In genomic region chr11:125369808-125370207, GRCh38 we compare ENCODE assay signal across 17 cellular contexts.
DNase-seq lines count a peak whose midpoint lies in the region; ATAC-seq and TF ChIP-seq lines count a peak whose summit lies in the region.
"Had no signal": no experiment of that assay in that cellular context is flagged by ENCODE, and none has a peak within 500 bp of the region (broad histone marks: within the 10 kb centered on the region; RNA-seq: fewer than 3 reads in every experiment).

No MANE protein-coding gene starts in this region.

- no peak overlapping the region for H4K8ac ChIP-seq in mesendoderm (ENCODE audit: low read depth, low read length)

- ATAC-seq in activated T-helper 17 cell treated with anti-CD3 and anti-CD28 coated beads, Interleukin-2, amount 50 U/mL, for 72 hours (replicated peaks) = no peak
- ATAC-seq: PC-3 had no signal

- no peak overlapping the region for H3K23ac ChIP-seq in mesendoderm (ENCODE audit: low read length)

- H3K18ac ChIP-seq in mesendoderm (ENCODE audit: low read length) = no peak overlapping the region

- no peak overlapping the region for H3K4me3 Mint-ChIP-seq in brain
- no peak overlapping the region for H3K4me3 Mint-ChIP-seq in activated T-helper 17 cell treated with anti-CD3 and anti-CD28 coated beads, Interleukin-2, amount 50 U/mL, for 72 hours

- WGBS in mesendoderm (ENCODE audit: extremely low coverage, insufficient coverage, low lambda C conversion rate) = no CpG with 5 or more reads among the region's 6 CpGs

- H2BK120ac ChIP-seq in mesendoderm (ENCODE audit: low read depth, low read length) = no peak overlapping the region

- H3K4ac ChIP-seq in mesendoderm (ENCODE audit: low read depth, low read length) = no peak overlapping the region

- H3K27me3 Mint-ChIP-seq in brain = no peaks in the 10 kb centered on the region
- peaks cover 38% of the 10 kb centered on the region for H3K27me3 Mint-ChIP-seq in activated T-helper 17 cell treated with anti-CD3 and anti-CD28 coated beads, Interleukin-2, amount 50 U/mL, for 72 hours

- peak; percentile 64 for DNase-seq in NCI-H82 (lab: John Stamatoyannopoulos, UW)
- DNase-seq in NCI-H82 treated with DMSO at 0.1 percent for 48 hours (lab: John Stamatoyannopoulos, UW; ENCODE audit: unreplicated experiment) = no peak
- DNase-seq in mesendoderm = peak; percentile 72
- DNase-seq in islet precursor cell = no peak
- no peak for DNase-seq in putamen (ENCODE audit: low spot score)
- DNase-seq: Calu3; DMS79 treated with DMSO at 0.1 percent for 48 hours; NCI-H1092 treated with DMSO at 0.1 percent for 48 hours; NCI-H1436; NCI-H187 treated with DMSO at 0.1 percent for 48 hours; NCI-H446 treated with DMSO at 0.1 percent for 48 hours; NK-92 treated with Interleukin-12 subunit alpha and Interleukin-12 subunit beta, amount 100 ng/mL, for 24 hours; PC-3 had no signal

- no peaks in the 10 kb centered on the region for H3K9me3 Mint-ChIP-seq in brain
- no peaks in the 10 kb centered on the region for H3K9me3 Mint-ChIP-seq in activated T-helper 17 cell treated with anti-CD3 and anti-CD28 coated beads, Interleukin-2, amount 50 U/mL, for 72 hours

- H3K36me3 ChIP-seq in mesendoderm (ENCODE audit: control insufficient read depth, insufficient read depth, low read length) = no peaks in the 10 kb centered on the region

- no peak overlapping the region for H2BK15ac ChIP-seq in mesendoderm (replicated peaks; ENCODE audit: low read depth)

- H3K27me3 ChIP-seq in mesendoderm (ENCODE audit: insufficient read depth, low read length, poor library complexity) = no peaks in the 10 kb centered on the region

- H3K4me1 Mint-ChIP-seq in brain = peaks cover 64% of the 10 kb centered on the region
- H3K4me1 Mint-ChIP-seq in activated T-helper 17 cell treated with anti-CD3 and anti-CD28 coated beads, Interleukin-2, amount 50 U/mL, for 72 hours = no peaks in the 10 kb centered on the region

- H3K79me2 ChIP-seq in mesendoderm (ENCODE audit: control insufficient read depth, insufficient read depth, low read length) = no peaks in the 10 kb centered on the region

- no peaks in the 10 kb centered on the region for H3K79me1 ChIP-seq in mesendoderm (ENCODE audit: low read length)

- no peak overlapping the region for H2BK5ac ChIP-seq in mesendoderm (ENCODE audit: low read length)

- TF ChIP-seq CTCF in brain (conservative IDR thresholded peaks at IDR 0.05) = no peak

- no peak overlapping the region for H3K27ac ChIP-seq in mesendoderm (ENCODE audit: low read depth, low read length)
- H3K27ac ChIP-seq: HL-60 had no signal

- H4K5ac ChIP-seq in mesendoderm (ENCODE audit: low read length) = no peak overlapping the region

- H3K4me3 ChIP-seq in mesendoderm (ENCODE audit: low read length) = no peak overlapping the region

- peaks cover 25% of the 10 kb centered on the region for H3K4me1 ChIP-seq in mesendoderm (ENCODE audit: control insufficient read depth, low read depth, low read length)

- H3K27ac Mint-ChIP-seq in brain = peak overlapping the region in 3 of 5 experiments; percentile 15 to 95 (median 91)
- H3K27ac Mint-ChIP-seq in activated T-helper 17 cell treated with anti-CD3 and anti-CD28 coated beads, Interleukin-2, amount 50 U/mL, for 72 hours = no peak overlapping the region

- H3K4me2 ChIP-seq in mesendoderm (ENCODE audit: low read length) = no peak overlapping the region
- H3K4me2 ChIP-seq: SK-N-SH had no signal

- no peak overlapping the region for H3K56ac ChIP-seq in mesendoderm (ENCODE audit: low read length)

- H3K36me3 Mint-ChIP-seq in brain = peaks cover 24% of the 10 kb centered on the region
- H3K36me3 Mint-ChIP-seq in activated T-helper 17 cell treated with anti-CD3 and anti-CD28 coated beads, Interleukin-2, amount 50 U/mL, for 72 hours (ENCODE audit: low read depth) = no peaks in the 10 kb centered on the region

- no peak overlapping the region for H3K9ac ChIP-seq in mesendoderm (ENCODE audit: low read length)
- H3K9ac ChIP-seq: SK-N-SH had no signal

- H2AK5ac ChIP-seq in mesendoderm (ENCODE audit: low read length) = no peak overlapping the region

Comparison
In these comparisons a context has a peak if more than half of its experiments do, and no peak if none do; other contexts are left out.
1. DNase-seq: peak in NCI-H82 (single experiment) and mesendoderm (single experiment); none in NCI-H82 treated with DMSO at 0.1 percent for 48 hours (single experiment), islet precursor cell (single experiment) and putamen (single experiment).